In the genomic region with DNA sequence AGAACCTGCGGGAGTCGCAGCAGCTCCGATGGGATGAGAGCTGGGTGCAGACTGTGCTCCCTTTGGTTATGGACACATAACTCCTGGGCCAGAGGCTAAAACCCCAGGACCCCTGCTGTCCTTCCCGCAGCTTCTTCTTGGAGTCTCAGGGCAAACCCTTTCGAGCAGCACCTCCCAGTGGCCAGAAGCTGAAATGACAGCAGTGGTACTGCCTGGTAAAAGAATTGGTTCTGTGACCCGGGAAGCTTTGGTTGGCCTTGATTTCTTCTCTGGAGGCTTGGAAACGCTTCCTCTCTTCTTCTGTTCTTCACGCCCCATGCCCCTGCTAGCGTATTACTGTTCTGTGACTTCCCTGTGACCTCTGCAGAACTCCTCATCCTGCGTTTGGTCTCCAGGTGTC, we compare ENCODE assay signal across 8 cellular contexts. TPM values are rescaled to one million over a fixed set of nuclear protein-coding genes. Genes with fewer than 3 reads are reported as not detected.
DNase-seq lines count a peak whose midpoint lies in the region; ATAC-seq and TF ChIP-seq lines count a peak whose summit lies in the region.
"Not testable (repeated sequence)": the region's sequence is repeated elsewhere in the genome, so short reads cannot be mapped to it uniquely, and the experiment has no call there.

No MANE protein-coding gene starts in this region.

- 44 to 71% (median 63%) methylated on average over 7 to 10 of the region's 10 CpGs for WGBS in adrenal gland, 4 donors

- peak; percentile 61 for DNase-seq in Ammon's horn (ENCODE audit: low spot score)
- peak; percentile 28 to 78 for DNase-seq in HAP-1 (ENCODE audit: low spot score in 2 of 2)
- peak; percentile 25 for DNase-seq in NCI-H510A treated with DMSO at 0.1 percent for 48 hours (lab: John Stamatoyannopoulos, UW)
- peak; percentile 25 for DNase-seq in activated B cell treated with CpG ODN at 0.5 μM for 24 hours
- DNase-seq in adrenal gland = peak; percentile 47 to 81 (median 65)
- DNase-seq in fibroblast of the aortic adventitia (ENCODE audit: low read depth) = peak; percentile 54
- peak; percentile 58 for DNase-seq in myocyte (ENCODE audit: low read depth)
- peak; percentile 41 for DNase-seq in stimulated activated CD8-positive, alpha-beta memory T cell treated with anti-CD3 and anti-CD28 coated beads, Interleukin-12 subunit alpha, Interleukin-12 subunit beta, amount 100 ng/mL, for 1 hour (ENCODE audit: low read depth)

- not testable (repeated sequence) for TF ChIP-seq POLR2A in adrenal gland (IDR thresholded peaks at IDR 0.05)

- H3K4me3 ChIP-seq in HAP-1; adrenal gland; fibroblast of the aortic adventitia (ENCODE audit: low read depth, low read length): not testable (repeated sequence)

- in situ Hi-C loops in HAP-1 (cut with MboI; ENCODE audit: low sequenced_read_pairs) = not testable (repeated sequence)

- H3K27me3 ChIP-seq in HAP-1 (ENCODE audit: low read depth); adrenal gland: not testable (repeated sequence)

- H3K4me3 Mint-ChIP-seq in activated B cell treated with CpG ODN at 0.5 μM for 24 hours = not testable (repeated sequence)

- not testable (repeated sequence) for H3K9me3 ChIP-seq in HAP-1; adrenal gland (replicated peaks in 1 of 3)

- not testable (repeated sequence) for H3K27ac Mint-ChIP-seq in activated B cell treated with CpG ODN at 0.5 μM for 24 hours

- not testable (repeated sequence) for ATAC-seq in activated B cell treated with CpG ODN at 0.5 μM for 24 hours (ENCODE audit: low read depth)

- CTCF ChIA-PET in activated B cell treated with CpG ODN at 0.5 μM for 24 hours (lab: Charles Lee) = interaction anchor here (0.6 to 1.3 kb wide), 4 partner anchors 28 to 609 kb away, joined by 3 to 5 read pairs (median 4); partner anchors contain the start of genes GLYR1, HMOX2 and UBN1

- not testable (repeated sequence) for H3K27ac ChIP-seq in adrenal gland

- H3K4me1 ChIP-seq in HAP-1; adrenal gland (replicated peaks in 1 of 2): not testable (repeated sequence)

- not testable (repeated sequence) for H3K27me3 Mint-ChIP-seq in activated B cell treated with CpG ODN at 0.5 μM for 24 hours

- not testable (repeated sequence) for H3K4me1 Mint-ChIP-seq in activated B cell treated with CpG ODN at 0.5 μM for 24 hours

- intact Hi-C loops in activated B cell treated with CpG ODN at 0.5 μM for 24 hours (cut with micrococcal nuclease); adrenal gland (cut with DNase I): not testable (repeated sequence)

- POLR2A ChIA-PET in activated B cell treated with CpG ODN at 0.5 μM for 24 hours (lab: Charles Lee) = not testable (repeated sequence)

- peaks cover 75% of the 10 kb centered on the region for H3K36me3 Mint-ChIP-seq in activated B cell treated with CpG ODN at 0.5 μM for 24 hours (ENCODE audit: low read depth)

- not testable (repeated sequence) for H3K36me3 ChIP-seq in HAP-1 (replicated peaks)
- peaks cover 0 to 26% of the 10 kb centered on the region in 2 donors for H3K36me3 ChIP-seq in adrenal gland (replicated peaks in 1 of 2)

- not testable (repeated sequence) for TF ChIP-seq CTCF in activated B cell treated with CpG ODN at 0.5 μM for 24 hours (IDR thresholded peaks at IDR 0.05)
- TF ChIP-seq CTCF in adrenal gland (IDR thresholded peaks at IDR 0.05) (peak; percentile 47 to 67 (median 60)), fibroblast of the aortic adventitia (IDR thresholded peaks at IDR 0.05; ENCODE audit: insufficient read depth, low read length) (peak; percentile 76)

- not testable (repeated sequence) for H3K9me3 Mint-ChIP-seq in activated B cell treated with CpG ODN at 0.5 μM for 24 hours

RNA-seq across cellular contexts. Expression of gene EEF2KMT, which starts 12.8 kb away (rescaled TPM):
- total RNA-seq in activated B cell treated with CpG ODN at 0.5 μM for 24 hours (14.9 and 15.3 TPM in 2 replicates), adrenal gland (10 to 100 TPM in 5 of 8 donors, 1 to 10 TPM in 3; 7.7 to 19.5 (median 10.9) TPM), fibroblast of the aortic adventitia (ENCODE audit: low replicate concordance) (2.2 and 13.1 TPM in 2 replicates), myocyte (25.1 TPM in 2 replicates)
- polyA plus RNA-seq in adrenal gland = 10 to 100 TPM in 1 of 3 donors, 1 to 10 TPM in 2; 7.0 to 11.8 (median 7.2) TPM
- polyA plus RNA-seq in myocyte (2012) = 12.5 TPM

RNA-seq across cellular contexts. Expression of gene ALG1, which starts 13.2 kb away (rescaled TPM):
- total RNA-seq in activated B cell treated with CpG ODN at 0.5 μM for 24 hours (25.8 and 28.2 TPM in 2 replicates), adrenal gland (100 to 1,000 TPM in 1 of 8 donors, 10 to 100 TPM in 7; 30.8 to 207 (median 44.4) TPM), fibroblast of the aortic adventitia (ENCODE audit: low replicate concordance) (32.9 and 37.7 TPM in 2 replicates), myocyte (16.9 and 20.6 TPM in 2 replicates)
- 10 to 100 TPM; 19.2 to 43.2 (median 20.3) TPM for polyA plus RNA-seq in adrenal gland
- 24.8 TPM for polyA plus RNA-seq in myocyte (2012)

RNA-seq across cellular contexts. Expression of gene C16orf89, which starts 19.0 kb away (rescaled TPM):
- not detected in 2 replicates for total RNA-seq in activated B cell treated with CpG ODN at 0.5 μM for 24 hours
- 10 to 100 TPM in 1 of 8 donors, 1 to 10 TPM in 7; 1.3 to 27.9 (median 4.6) TPM for total RNA-seq in adrenal gland
- 10 to 100 TPM in 1 of 3 donors, 1 to 10 TPM in 2; 2.1 to 14.1 (median 6.3) TPM for polyA plus RNA-seq in adrenal gland
- total RNA-seq in fibroblast of the aortic adventitia (ENCODE audit: low replicate concordance) = 1.6 and 4.6 TPM in 2 replicates
- total RNA-seq in myocyte = 0.43 and 0.94 TPM in 2 replicates
- polyA plus RNA-seq in myocyte (2012) = 0.08 TPM

RNA-seq across cellular contexts. Expression of gene NAGPA, which starts 51.1 kb away (rescaled TPM):
- total RNA-seq in activated B cell treated with CpG ODN at 0.5 μM for 24 hours (23.8 and 24.2 TPM in 2 replicates), adrenal gland (10 to 100 TPM in 7 of 8 donors, 1 to 10 TPM in 1; 6.9 to 47.8 (median 30.2) TPM), fibroblast of the aortic adventitia (ENCODE audit: low replicate concordance) (16.8 and 50.6 TPM in 2 replicates), myocyte (14.4 and 38.8 TPM in 2 replicates)
- 10 to 100 TPM in 2 of 3 donors, 1 to 10 TPM in 1; 4.5 to 23.9 (median 18.9) TPM for polyA plus RNA-seq in adrenal gland
- polyA plus RNA-seq in myocyte (2012) = 13.5 TPM
